8 cellular contexts compared by ENCODE assay signal in genomic region chr11:62123669-62124185, GRCh38. TPM values are rescaled to one million over a fixed set of nuclear protein-coding genes. Genes with fewer than 3 reads are reported as not detected.
DNase-seq lines count a peak whose midpoint lies in the region; ATAC-seq and TF ChIP-seq lines count a peak whose summit lies in the region.

INCENP (plus strand) TSS chr11:62124011; CDS start chr11:62128162, 4,151 bp downstream.

- peak within 1 kb of the TSS; percentile 99 for H3K4me3 ChIP-seq in Jurkat, Clone E6-1 (ENCODE audit: low read length)
- H3K4me3 ChIP-seq in PC-9: peak within 1 kb of the TSS; percentile 89
- H3K4me3 ChIP-seq in mucosa of rectum (ENCODE audit: low read length in 2 of 2): peak within 1 kb of the TSS; percentile 93 to 94

- POLR2A ChIA-PET in PC-9 (lab: Charles Lee; ENCODE audit: unreplicated experiment): interaction anchor here (0.6 kb wide), 2 partner anchors 322 to 331 kb away, joined by 3 read pairs; partner anchors contain the start of gene FEN1

- TF ChIP-seq POLR2A in erythroblast (IDR thresholded peaks at IDR 0.05; ENCODE audit: low read length): peak; percentile 82

- DNase-seq in DMS153 treated with DMSO at 0.1 percent for 48 hours (lab: John Stamatoyannopoulos, UW; ENCODE audit: unreplicated experiment) (peak; percentile 94), PC-9 (peak; percentile 96 to 99), erythroblast (lab: John Stamatoyannopoulos, UW) (peak; percentile 98 to 99)
- DNase-seq in Jurkat, Clone E6-1 (ENCODE audit: low read depth, low spot score): peak; percentile 99
- peak; percentile 89 for DNase-seq in activated T-cell treated with anti-CD3 and anti-CD28 coated beads, Interleukin-2, amount 50 U/mL, for 1 hour
- peak; percentile 93 for DNase-seq in stimulated activated CD8-positive, alpha-beta memory T cell treated with anti-CD3 and anti-CD28 coated beads, Interleukin-4, amount 100 ng/mL, for 48 hours

- H3F3A ChIP-seq in PC-9 (ENCODE audit: insufficient read depth, low read depth): no peaks in the 10 kb centered on the region; the same call in 1 of the 2 replicates

- no peak for TF ChIP-seq CTCF in PC-9 (conservative IDR thresholded peaks at IDR 0.05)

- peak within 1 kb of the TSS; percentile 75 to 83 for H3K9ac ChIP-seq in mucosa of rectum (ENCODE audit: low read depth in 1 of 2, low read length in 2 of 2)

- peaks cover 49% of the 10 kb centered on the region for H3K79me2 ChIP-seq in PC-9 (ENCODE audit: low read depth)

- BruUV-seq in PC-9 (replicated peaks; lab: Mats Ljungman, UMichigan): no TSS peak

- H3K27ac ChIP-seq in PC-9 (no peak within 1 kb of the TSS), mucosa of rectum (ENCODE audit: low read depth in 2 of 2, low read length in 2 of 2) (peak within 1 kb of the TSS; percentile 15 to 43)

- H3K4me1 ChIP-seq in PC-9 (replicated peaks; ENCODE audit: insufficient read depth) (peaks cover 20% of the 10 kb centered on the region), mucosa of rectum (ENCODE audit: control insufficient read depth in 2 of 2, insufficient read depth in 2 of 2, low read length in 2 of 2) (peaks cover 9 to 13% of the 10 kb centered on the region in 2 donors)

- peak; percentile 87 for ATAC-seq in GM21619 (IDR thresholded peaks at IDR 0.05; ENCODE audit: unreplicated experiment)

- H2AFZ ChIP-seq in PC-9: peak within 1 kb of the TSS; percentile 89

- CTCF ChIA-PET in PC-9 (lab: Charles Lee): interaction anchor here (1.0 kb wide), 1 partner anchor 15 kb away, joined by 3 read pairs; no protein-coding TSS in a partner anchor

- H3K9me3 ChIP-seq in PC-9 (ENCODE audit: insufficient read depth, low read depth) (no peaks in the 10 kb centered on the region), mucosa of rectum (ENCODE audit: control insufficient read depth in 2 of 2, low read length in 2 of 2) (no peaks in the 10 kb centered on the region)

- H4K20me1 ChIP-seq in PC-9 (ENCODE audit: insufficient read depth): peaks cover 25% of the 10 kb centered on the region

- no peaks in the 10 kb centered on the region for H3K27me3 ChIP-seq in PC-9 (ENCODE audit: insufficient read depth, low read depth)
- no peaks in the 10 kb centered on the region for H3K27me3 ChIP-seq in mucosa of rectum (ENCODE audit: control insufficient read depth in 2 of 2, insufficient read depth in 2 of 2, low read length in 2 of 2)

- H3K36me3 ChIP-seq in PC-9 (ENCODE audit: low read depth) (0 out of 2 replicates have a peak, but pooled peaks cover 4% of the 10 kb centered on the region), mucosa of rectum (ENCODE audit: control insufficient read depth in 2 of 2, insufficient read depth in 2 of 2, low read length in 2 of 2) (peaks cover 4 to 8% of the 10 kb centered on the region in 2 donors)

- peak within 1 kb of the TSS; percentile 96 for H3K4me2 ChIP-seq in PC-9

- intact Hi-C loops in PC-9 (cut with micrococcal nuclease; ENCODE audit: unreplicated experiment): loop anchor here (5.0 kb wide), 1 partner anchor 331 kb away; the partner anchor contains the start of genes FEN1 and TMEM258

- no peaks in the 10 kb centered on the region for H3K9me2 ChIP-seq in PC-9 (ENCODE audit: insufficient read depth)

RNA-seq across cellular contexts. Expression of gene INCENP, which starts in this region (rescaled TPM):
- polyA plus RNA-seq in Jurkat, Clone E6-1 (2012; ENCODE audit: insufficient read depth, insufficient read length): 97.4 TPM
- total RNA-seq in PC-9 (2021): 122 and 154 TPM in 2 replicates
